In the genomic region with DNA sequence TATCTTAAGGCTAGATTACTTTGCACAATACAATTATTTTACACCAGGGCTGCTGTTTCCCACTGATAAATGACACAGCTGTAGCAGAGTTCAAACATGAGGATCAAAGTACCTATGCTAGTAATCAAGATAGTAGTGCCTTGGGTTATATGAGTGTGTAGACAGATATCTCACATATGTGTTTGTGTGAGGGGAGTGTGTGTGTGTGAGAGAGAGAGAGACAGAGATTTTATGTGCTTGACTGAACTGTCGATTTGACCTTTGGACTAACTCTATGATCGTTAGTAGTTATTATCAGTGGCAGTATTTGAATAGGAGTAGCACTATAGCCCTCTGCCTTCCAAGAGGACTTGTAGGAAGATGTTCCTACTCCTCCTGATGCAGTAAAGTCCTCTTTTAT, we compare ENCODE assay signal across 18 cellular contexts.
"Had no signal": no experiment of that assay in that cellular context is flagged by ENCODE, and none has a peak within 500 bp of the region (broad histone marks: within the 10 kb centered on the region; RNA-seq: fewer than 3 reads in every experiment).

No MANE protein-coding gene starts in this region.

- DNase-seq: activated CD4-positive, alpha-beta T cell treated with anti-CD3 and anti-CD28 coated beads for 4 hours; activated CD4-positive, alpha-beta T cell treated with anti-CD3 and anti-CD28 coated beads, Interleukin-2, amount 50 U/mL, for 48 hours; activated CD4-positive, CD25-positive, alpha-beta regulatory T cell; activated CD8-positive, alpha-beta memory T cell treated with anti-CD3 and anti-CD28 coated beads, Interleukin-2, amount 50 U/mL, for 48 hours; activated naive CD4-positive, alpha-beta T cell treated with Interleukin-2 at 50 U/mL for 16 hours; activated naive CD8-positive, alpha-beta T cell treated with anti-CD3 and anti-CD28 coated beads for 36 hours; activated T-cell treated with anti-CD3 and anti-CD28 coated beads, Interleukin-2, amount 50 U/mL, for 4 hours; esophagus squamous epithelium; gastrocnemius medialis; head of caudate nucleus; natural killer cell; psoas muscle; stomach; T-helper 17 cell; transverse colon had no signal

- H3K36me3 ChIP-seq: gastrocnemius medialis, right atrium auricular region, transverse colon had no signal

- H3K27me3 Mint-ChIP-seq: activated naive CD8-positive, alpha-beta T cell treated with anti-CD3 and anti-CD28 coated beads for 36 hours; stimulated activated memory B cell treated with anti-CD40 and anti-IgM and Interleukin-4, amounts not matched to agents 10 μg/mL and 1 μg/mL and 100 μg/mL, for 72 hours; T-helper 17 cell had no signal

- H3K4me1 Mint-ChIP-seq: activated naive CD8-positive, alpha-beta T cell treated with anti-CD3 and anti-CD28 coated beads for 36 hours; natural killer cell; stimulated activated memory B cell treated with anti-CD40 and anti-IgM and Interleukin-4, amounts not matched to agents 10 μg/mL and 1 μg/mL and 100 μg/mL, for 72 hours; T-helper 17 cell had no signal

- H3K4me3 ChIP-seq: coronary artery, esophagus squamous epithelium, gastrocnemius medialis, psoas muscle, right atrium auricular region, stomach, transverse colon had no signal

- H3K9me3 ChIP-seq: esophagus squamous epithelium, gastrocnemius medialis, psoas muscle, right atrium auricular region, stomach, transverse colon had no signal

- H3K27me3 ChIP-seq: esophagus squamous epithelium, gastrocnemius medialis, right atrium auricular region, stomach, transverse colon had no signal

- ATAC-seq: activated T-cell treated with anti-CD3 and anti-CD28 coated beads, Interleukin-2, amount 50 U/mL, for 4 hours; gastrocnemius medialis; natural killer cell; psoas muscle; stimulated activated memory B cell treated with anti-CD40 and anti-IgM and Interleukin-4, amounts not matched to agents 10 μg/mL and 1 μg/mL and 100 μg/mL, for 72 hours; T-helper 17 cell had no signal

- H3K27ac Mint-ChIP-seq: activated naive CD8-positive, alpha-beta T cell treated with anti-CD3 and anti-CD28 coated beads for 36 hours; natural killer cell; stimulated activated memory B cell treated with anti-CD40 and anti-IgM and Interleukin-4, amounts not matched to agents 10 μg/mL and 1 μg/mL and 100 μg/mL, for 72 hours; T-helper 17 cell had no signal

- H3K9me3 Mint-ChIP-seq: activated naive CD8-positive, alpha-beta T cell treated with anti-CD3 and anti-CD28 coated beads for 36 hours; activated T-cell treated with anti-CD3 and anti-CD28 coated beads, Interleukin-2, amount 50 U/mL, for 4 hours; natural killer cell had no signal

- H3K27ac ChIP-seq: coronary artery, esophagus squamous epithelium, gastrocnemius medialis, psoas muscle, stomach, transverse colon had no signal

- H3K36me3 Mint-ChIP-seq: activated naive CD8-positive, alpha-beta T cell treated with anti-CD3 and anti-CD28 coated beads for 36 hours; natural killer cell; stimulated activated memory B cell treated with anti-CD40 and anti-IgM and Interleukin-4, amounts not matched to agents 10 μg/mL and 1 μg/mL and 100 μg/mL, for 72 hours had no signal

- H3K4me1 ChIP-seq: gastrocnemius medialis, psoas muscle had no signal

- H3K4me3 Mint-ChIP-seq: activated naive CD8-positive, alpha-beta T cell treated with anti-CD3 and anti-CD28 coated beads for 36 hours; activated T-cell treated with anti-CD3 and anti-CD28 coated beads, Interleukin-2, amount 50 U/mL, for 4 hours; natural killer cell; stimulated activated memory B cell treated with anti-CD40 and anti-IgM and Interleukin-4, amounts not matched to agents 10 μg/mL and 1 μg/mL and 100 μg/mL, for 72 hours; T-helper 17 cell had no signal
